ENCODE assay signal across 2 cellular contexts in the genomic region with DNA sequence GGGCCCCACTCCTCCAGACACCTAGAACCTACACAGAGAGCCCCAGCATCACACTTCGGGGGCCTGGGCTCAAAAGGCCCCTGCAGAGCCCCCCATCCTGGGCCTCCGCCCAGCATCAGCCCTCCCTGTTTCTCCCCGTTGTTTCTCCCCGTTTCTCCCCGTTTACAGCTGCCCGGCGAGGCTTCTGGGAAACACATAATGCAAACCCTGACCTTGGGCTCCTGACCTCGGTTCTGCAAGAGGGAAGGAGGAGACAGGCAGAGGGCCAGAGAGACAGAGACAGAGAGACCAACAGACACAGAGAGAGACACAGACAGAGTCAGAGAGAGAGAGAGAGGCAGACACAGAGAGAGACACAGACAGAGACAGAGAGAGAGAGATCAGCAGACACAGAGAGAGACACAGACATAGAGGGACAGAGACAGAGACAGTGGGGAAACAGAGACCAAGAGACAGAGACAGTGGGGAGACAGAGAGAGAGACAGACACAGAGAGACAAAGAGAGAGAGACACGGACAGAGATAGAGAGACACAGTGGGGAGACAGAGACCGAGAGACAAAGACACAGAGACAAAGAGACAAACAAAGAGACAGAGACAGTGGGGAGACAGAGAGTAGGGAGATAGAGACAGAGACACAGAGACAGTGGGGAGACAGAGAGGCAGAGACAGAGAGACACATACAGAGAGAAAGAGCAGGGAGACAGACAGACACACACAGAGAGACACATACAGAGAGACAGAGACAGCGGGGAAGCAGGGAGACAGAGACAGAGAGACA.
TF ChIP-seq lines count a peak whose summit lies in the region.

No MANE protein-coding gene starts in this region.

TF ChIP-seq in K562, 482 proteins besides CTCF, POLR2A, EP300 and RAD21 (continues in another document):
- TF ChIP-seq HSF4 (CRISPR knock-in tag; IDR thresholded peaks at IDR 0.05; ENCODE audit: borderline replicate concordance) (no peak), ZNF57 (CRISPR knock-in tag; IDR thresholded peaks at IDR 0.05) (no peak), ZNF561 (CRISPR knock-in tag; conservative IDR thresholded peaks at IDR 0.05) (no peak), PHF8 (IDR thresholded peaks at IDR 0.05; ENCODE audit: borderline replicate concordance, low read length) (no peak), RBFOX2 (IDR thresholded peaks at IDR 0.05; ENCODE audit: low read depth, low read length) (no peak), ZNF239 (CRISPR knock-in tag; IDR thresholded peaks at IDR 0.05) (no peak)
- TF ChIP-seq, protein P1, sequence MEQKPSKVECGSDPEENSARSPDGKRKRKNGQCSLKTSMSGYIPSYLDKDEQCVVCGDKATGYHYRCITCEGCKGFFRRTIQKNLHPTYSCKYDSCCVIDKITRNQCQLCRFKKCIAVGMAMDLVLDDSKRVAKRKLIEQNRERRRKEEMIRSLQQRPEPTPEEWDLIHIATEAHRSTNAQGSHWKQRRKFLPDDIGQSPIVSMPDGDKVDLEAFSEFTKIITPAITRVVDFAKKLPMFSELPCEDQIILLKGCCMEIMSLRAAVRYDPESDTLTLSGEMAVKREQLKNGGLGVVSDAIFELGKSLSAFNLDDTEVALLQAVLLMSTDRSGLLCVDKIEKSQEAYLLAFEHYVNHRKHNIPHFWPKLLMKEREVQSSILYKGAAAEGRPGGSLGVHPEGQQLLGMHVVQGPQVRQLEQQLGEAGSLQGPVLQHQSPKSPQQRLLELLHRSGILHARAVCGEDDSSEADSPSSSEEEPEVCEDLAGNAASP (IDR thresholded peaks at IDR 0.05) = no peak
- TF ChIP-seq, protein P2, sequence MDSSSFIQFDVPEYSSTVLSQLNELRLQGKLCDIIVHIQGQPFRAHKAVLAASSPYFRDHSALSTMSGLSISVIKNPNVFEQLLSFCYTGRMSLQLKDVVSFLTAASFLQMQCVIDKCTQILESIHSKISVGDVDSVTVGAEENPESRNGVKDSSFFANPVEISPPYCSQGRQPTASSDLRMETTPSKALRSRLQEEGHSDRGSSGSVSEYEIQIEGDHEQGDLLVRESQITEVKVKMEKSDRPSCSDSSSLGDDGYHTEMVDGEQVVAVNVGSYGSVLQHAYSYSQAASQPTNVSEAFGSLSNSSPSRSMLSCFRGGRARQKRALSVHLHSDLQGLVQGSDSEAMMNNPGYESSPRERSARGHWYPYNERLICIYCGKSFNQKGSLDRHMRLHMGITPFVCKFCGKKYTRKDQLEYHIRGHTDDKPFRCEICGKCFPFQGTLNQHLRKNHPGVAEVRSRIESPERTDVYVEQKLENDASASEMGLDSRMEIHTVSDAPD (CRISPR knock-in tag; IDR thresholded peaks at IDR 0.05) = no peak
- TF ChIP-seq, protein P3, sequence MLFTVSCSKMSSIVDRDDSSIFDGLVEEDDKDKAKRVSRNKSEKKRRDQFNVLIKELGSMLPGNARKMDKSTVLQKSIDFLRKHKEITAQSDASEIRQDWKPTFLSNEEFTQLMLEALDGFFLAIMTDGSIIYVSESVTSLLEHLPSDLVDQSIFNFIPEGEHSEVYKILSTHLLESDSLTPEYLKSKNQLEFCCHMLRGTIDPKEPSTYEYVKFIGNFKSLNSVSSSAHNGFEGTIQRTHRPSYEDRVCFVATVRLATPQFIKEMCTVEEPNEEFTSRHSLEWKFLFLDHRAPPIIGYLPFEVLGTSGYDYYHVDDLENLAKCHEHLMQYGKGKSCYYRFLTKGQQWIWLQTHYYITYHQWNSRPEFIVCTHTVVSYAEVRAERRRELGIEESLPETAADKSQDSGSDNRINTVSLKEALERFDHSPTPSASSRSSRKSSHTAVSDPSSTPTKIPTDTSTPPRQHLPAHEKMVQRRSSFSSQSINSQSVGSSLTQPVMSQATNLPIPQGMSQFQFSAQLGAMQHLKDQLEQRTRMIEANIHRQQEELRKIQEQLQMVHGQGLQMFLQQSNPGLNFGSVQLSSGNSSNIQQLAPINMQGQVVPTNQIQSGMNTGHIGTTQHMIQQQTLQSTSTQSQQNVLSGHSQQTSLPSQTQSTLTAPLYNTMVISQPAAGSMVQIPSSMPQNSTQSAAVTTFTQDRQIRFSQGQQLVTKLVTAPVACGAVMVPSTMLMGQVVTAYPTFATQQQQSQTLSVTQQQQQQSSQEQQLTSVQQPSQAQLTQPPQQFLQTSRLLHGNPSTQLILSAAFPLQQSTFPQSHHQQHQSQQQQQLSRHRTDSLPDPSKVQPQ (CRISPR knock-in tag; IDR thresholded peaks at IDR 0.05; ENCODE audit: borderline replicate concordance) = no peak
- TF ChIP-seq, protein P4, sequence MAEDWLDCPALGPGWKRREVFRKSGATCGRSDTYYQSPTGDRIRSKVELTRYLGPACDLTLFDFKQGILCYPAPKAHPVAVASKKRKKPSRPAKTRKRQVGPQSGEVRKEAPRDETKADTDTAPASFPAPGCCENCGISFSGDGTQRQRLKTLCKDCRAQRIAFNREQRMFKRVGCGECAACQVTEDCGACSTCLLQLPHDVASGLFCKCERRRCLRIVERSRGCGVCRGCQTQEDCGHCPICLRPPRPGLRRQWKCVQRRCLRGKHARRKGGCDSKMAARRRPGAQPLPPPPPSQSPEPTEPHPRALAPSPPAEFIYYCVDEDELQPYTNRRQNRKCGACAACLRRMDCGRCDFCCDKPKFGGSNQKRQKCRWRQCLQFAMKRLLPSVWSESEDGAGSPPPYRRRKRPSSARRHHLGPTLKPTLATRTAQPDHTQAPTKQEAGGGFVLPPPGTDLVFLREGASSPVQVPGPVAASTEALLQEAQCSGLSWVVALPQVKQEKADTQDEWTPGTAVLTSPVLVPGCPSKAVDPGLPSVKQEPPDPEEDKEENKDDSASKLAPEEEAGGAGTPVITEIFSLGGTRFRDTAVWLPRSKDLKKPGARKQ (CRISPR knock-in tag; IDR thresholded peaks at IDR 0.05) = no peak

TF ChIP-seq in SK-N-SH, 30 proteins besides CTCF, POLR2A, EP300 and RAD21:
- TF ChIP-seq, protein P5, sequence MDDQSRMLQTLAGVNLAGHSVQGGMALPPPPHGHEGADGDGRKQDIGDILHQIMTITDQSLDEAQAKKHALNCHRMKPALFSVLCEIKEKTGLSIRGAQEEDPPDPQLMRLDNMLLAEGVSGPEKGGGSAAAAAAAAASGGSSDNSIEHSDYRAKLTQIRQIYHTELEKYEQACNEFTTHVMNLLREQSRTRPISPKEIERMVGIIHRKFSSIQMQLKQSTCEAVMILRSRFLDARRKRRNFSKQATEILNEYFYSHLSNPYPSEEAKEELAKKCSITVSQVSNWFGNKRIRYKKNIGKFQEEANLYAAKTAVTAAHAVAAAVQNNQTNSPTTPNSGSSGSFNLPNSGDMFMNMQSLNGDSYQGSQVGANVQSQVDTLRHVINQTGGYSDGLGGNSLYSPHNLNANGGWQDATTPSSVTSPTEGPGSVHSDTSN (IDR thresholded peaks at IDR 0.05) = no peak
- TF ChIP-seq RFX5 (IDR thresholded peaks at IDR 0.05; ENCODE audit: low read length) = no peak
- TF ChIP-seq, protein P6, sequence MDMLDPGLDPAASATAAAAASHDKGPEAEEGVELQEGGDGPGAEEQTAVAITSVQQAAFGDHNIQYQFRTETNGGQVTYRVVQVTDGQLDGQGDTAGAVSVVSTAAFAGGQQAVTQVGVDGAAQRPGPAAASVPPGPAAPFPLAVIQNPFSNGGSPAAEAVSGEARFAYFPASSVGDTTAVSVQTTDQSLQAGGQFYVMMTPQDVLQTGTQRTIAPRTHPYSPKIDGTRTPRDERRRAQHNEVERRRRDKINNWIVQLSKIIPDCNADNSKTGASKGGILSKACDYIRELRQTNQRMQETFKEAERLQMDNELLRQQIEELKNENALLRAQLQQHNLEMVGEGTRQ (IDR thresholded peaks at IDR 0.05; ENCODE audit: borderline replicate concordance, low read depth, low read length) = no peak
- TF ChIP-seq, protein P7, sequence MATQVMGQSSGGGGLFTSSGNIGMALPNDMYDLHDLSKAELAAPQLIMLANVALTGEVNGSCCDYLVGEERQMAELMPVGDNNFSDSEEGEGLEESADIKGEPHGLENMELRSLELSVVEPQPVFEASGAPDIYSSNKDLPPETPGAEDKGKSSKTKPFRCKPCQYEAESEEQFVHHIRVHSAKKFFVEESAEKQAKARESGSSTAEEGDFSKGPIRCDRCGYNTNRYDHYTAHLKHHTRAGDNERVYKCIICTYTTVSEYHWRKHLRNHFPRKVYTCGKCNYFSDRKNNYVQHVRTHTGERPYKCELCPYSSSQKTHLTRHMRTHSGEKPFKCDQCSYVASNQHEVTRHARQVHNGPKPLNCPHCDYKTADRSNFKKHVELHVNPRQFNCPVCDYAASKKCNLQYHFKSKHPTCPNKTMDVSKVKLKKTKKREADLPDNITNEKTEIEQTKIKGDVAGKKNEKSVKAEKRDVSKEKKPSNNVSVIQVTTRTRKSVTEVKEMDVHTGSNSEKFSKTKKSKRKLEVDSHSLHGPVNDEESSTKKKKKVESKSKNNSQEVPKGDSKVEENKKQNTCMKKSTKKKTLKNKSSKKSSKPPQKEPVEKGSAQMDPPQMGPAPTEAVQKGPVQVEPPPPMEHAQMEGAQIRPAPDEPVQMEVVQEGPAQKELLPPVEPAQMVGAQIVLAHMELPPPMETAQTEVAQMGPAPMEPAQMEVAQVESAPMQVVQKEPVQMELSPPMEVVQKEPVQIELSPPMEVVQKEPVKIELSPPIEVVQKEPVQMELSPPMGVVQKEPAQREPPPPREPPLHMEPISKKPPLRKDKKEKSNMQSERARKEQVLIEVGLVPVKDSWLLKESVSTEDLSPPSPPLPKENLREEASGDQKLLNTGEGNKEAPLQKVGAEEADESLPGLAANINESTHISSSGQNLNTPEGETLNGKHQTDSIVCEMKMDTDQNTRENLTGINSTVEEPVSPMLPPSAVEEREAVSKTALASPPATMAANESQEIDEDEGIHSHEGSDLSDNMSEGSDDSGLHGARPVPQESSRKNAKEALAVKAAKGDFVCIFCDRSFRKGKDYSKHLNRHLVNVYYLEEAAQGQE (IDR thresholded peaks at IDR 0.05; ENCODE audit: low read depth, low read length) = no peak
